ENCODE assay signal across 8 cellular contexts in the genomic region with DNA sequence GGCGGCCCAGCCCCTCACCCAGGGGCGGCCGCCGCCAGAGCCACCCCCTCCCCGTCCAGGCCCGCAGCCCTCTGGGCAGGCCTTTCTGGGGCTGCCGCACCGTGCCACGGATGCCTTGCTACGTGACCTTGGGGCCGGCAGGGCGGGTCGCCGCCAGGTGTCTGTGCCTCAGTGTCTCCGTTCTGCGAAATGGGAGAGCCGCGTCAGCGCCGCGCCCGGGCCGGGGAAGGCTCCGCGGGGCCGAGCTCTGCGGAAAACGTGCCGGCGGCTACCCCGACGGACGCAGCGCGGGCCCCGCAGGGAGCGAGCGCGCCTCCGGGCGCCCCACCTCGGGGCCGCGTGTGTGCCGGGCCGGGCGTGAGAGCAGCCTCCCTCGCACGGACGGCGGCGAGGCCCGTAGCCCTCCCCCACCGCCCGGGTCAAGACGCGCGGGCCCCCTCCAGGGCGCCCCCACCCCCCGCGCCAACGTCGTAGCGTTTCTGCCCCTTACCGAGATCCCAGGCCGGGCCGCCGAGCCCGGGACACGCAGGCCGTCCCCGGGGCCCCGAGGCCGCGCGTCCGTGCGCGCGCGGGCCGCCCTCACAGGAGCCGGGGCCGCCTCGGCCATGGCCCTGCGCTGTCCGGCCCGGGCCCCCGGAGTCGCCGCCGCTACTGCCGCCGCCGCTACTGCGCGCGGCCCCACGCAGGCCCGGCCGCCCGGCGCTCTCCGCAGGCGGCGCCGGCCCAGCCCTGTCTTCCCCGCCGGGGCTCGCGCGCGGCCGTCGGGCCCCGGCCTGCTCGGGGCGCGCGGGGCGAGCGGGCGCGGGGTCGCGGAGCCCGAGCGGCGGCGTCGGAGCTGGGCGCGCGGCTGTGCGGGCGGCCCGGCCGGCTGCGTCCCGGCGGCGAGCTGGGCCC. TPM values are rescaled to one million over a fixed set of nuclear protein-coding genes. Genes with fewer than 3 reads are reported as not detected.
A peak's percentile ranks its signal among the peaks of the same experiment; 100 is the strongest.
DNase-seq lines count a peak whose midpoint lies in the region; ATAC-seq and TF ChIP-seq lines count a peak whose summit lies in the region.

No MANE protein-coding gene starts in this region.

- H3K4me3 ChIP-seq in GM23338 (peak overlapping the region; percentile 55), Loucy (ENCODE audit: low read length, poor library complexity, severe bottlenecking) (peak overlapping the region; percentile 86), mammary epithelial cell (replicated peaks in 1 of 3; ENCODE audit: insufficient read depth in 1 of 3, low read depth in 2 of 3, low read length in 3 of 3) (peak overlapping the region; percentile 54 to 74 (median 65)), right lobe of liver (peak overlapping the region; percentile 46 to 67 (median 55)), stomach smooth muscle (ENCODE audit: low read length in 2 of 2) (peak overlapping the region; percentile 67 to 88)

- H3K27ac Mint-ChIP-seq in GM23338 = no peak overlapping the region

- TF ChIP-seq POLR2A in right lobe of liver (IDR thresholded peaks at IDR 0.05) = no peak

- H3K27me3 ChIP-seq in GM23338 (ENCODE audit: insufficient read depth) = peaks cover 65% of the 10 kb centered on the region
- H3K27me3 ChIP-seq in Loucy (ENCODE audit: insufficient read depth, low read length, poor library complexity, severe bottlenecking) = no peaks in the 10 kb centered on the region
- H3K27me3 ChIP-seq in mammary epithelial cell (ENCODE audit: insufficient read depth, low read length) = no peaks in the 10 kb centered on the region
- H3K27me3 ChIP-seq in right lobe of liver = no peaks in the 10 kb centered on the region
- H3K27me3 ChIP-seq in stomach smooth muscle (ENCODE audit: control insufficient read depth in 1 of 2, insufficient read depth in 2 of 2, low read length in 2 of 2) = no peaks in the 10 kb centered on the region

- H3K27me3 Mint-ChIP-seq in GM23338 (ENCODE audit: insufficient read depth, low read depth, poor library complexity) = peaks cover 33% of the 10 kb centered on the region

- H3K4me1 ChIP-seq in GM23338 (ENCODE audit: insufficient read depth) = 0 out of 2 replicates have a peak, but pooled peaks cover 3% of the 10 kb centered on the region
- H3K4me1 ChIP-seq in Loucy (ENCODE audit: insufficient read depth, low read length, poor library complexity, severe bottlenecking) = peaks cover 16% of the 10 kb centered on the region
- H3K4me1 ChIP-seq in mammary epithelial cell (ENCODE audit: insufficient read depth, low read length) = peaks cover 5% of the 10 kb centered on the region
- H3K4me1 ChIP-seq in right lobe of liver = peaks cover 0 to 14% (median 0%) of the 10 kb centered on the region in 4 donors
- H3K4me1 ChIP-seq in stomach smooth muscle (ENCODE audit: control insufficient read depth, insufficient read depth, low read length) = peaks cover 25% of the 10 kb centered on the region

- H3F3A ChIP-seq in GM23338 (replicated peaks; ENCODE audit: low read depth) (no peaks in the 10 kb centered on the region), Loucy (ENCODE audit: low read depth) (no peaks in the 10 kb centered on the region)

- H3K36me3 ChIP-seq in GM23338 (ENCODE audit: insufficient read depth) (no peaks in the 10 kb centered on the region), Loucy (ENCODE audit: insufficient read depth, low read length) (peaks cover 5% of the 10 kb centered on the region; the same call in 1 of the 2 replicates), mammary epithelial cell (ENCODE audit: insufficient read depth, low read length) (no peaks in the 10 kb centered on the region), right lobe of liver (peaks cover 0 to 10% (median 3%) of the 10 kb centered on the region in 4 donors), stomach smooth muscle (ENCODE audit: control insufficient read depth in 2 of 2, insufficient read depth in 2 of 2, low read length in 2 of 2) (peaks cover 6 to 13% of the 10 kb centered on the region in 2 donors)

- WGBS in mammary epithelial cell (ENCODE audit: low coverage, missing lambda C conversion rate) = 0% methylated on average over 4 of the region's 142 CpGs
- WGBS in right lobe of liver (ENCODE audit: insufficient coverage, low coverage, low lambda C conversion rate, missing lambda C conversion rate) = no CpG with 5 or more reads among the region's 142 CpGs

- peaks cover 16% of the 10 kb centered on the region for H3K4me1 Mint-ChIP-seq in GM23338

- dilution Hi-C loops in mammary epithelial cell (cut with HindIII; ENCODE audit: low sequenced_read_pairs) = no loop called here

- no peak overlapping the region for H2AFZ ChIP-seq in GM23338
- H2AFZ ChIP-seq in Loucy (ENCODE audit: low read length) = no peak overlapping the region
- H2AFZ ChIP-seq in mammary epithelial cell (ENCODE audit: low read depth, low read length) = peak overlapping the region; percentile 98

- no peak overlapping the region for H3K9ac ChIP-seq in Loucy (ENCODE audit: low read depth, low read length, poor library complexity, severe bottlenecking)
- no peak overlapping the region for H3K9ac ChIP-seq in mammary epithelial cell (ENCODE audit: insufficient read depth, low read length)
- peak overlapping the region; percentile 47 to 53 for H3K9ac ChIP-seq in stomach smooth muscle (ENCODE audit: low read length in 2 of 2)

- CTCF ChIA-PET in mammary epithelial cell (lab: Charles Lee; ENCODE audit: low non-redundant PET) = interaction anchor here (0.6 to 0.7 kb wide), 3 partner anchors 7 to 92 kb away, joined by 3 to 6 read pairs (median 4); no protein-coding TSS in a partner anchor

- H3K79me2 ChIP-seq in GM23338 (replicated peaks; ENCODE audit: insufficient read depth) (0 out of 2 replicates have a peak, but pooled peaks cover 4% of the 10 kb centered on the region), Loucy (ENCODE audit: insufficient read depth, low read length) (peaks cover 24% of the 10 kb centered on the region; the same call in 1 of the 2 replicates), mammary epithelial cell (ENCODE audit: insufficient read depth, low read length) (peaks cover 46% of the 10 kb centered on the region)

- no peak overlapping the region; the same call in 1 of the 3 replicates for H3K4me3 Mint-ChIP-seq in GM23338

- H3K36me3 Mint-ChIP-seq in GM23338 (ENCODE audit: low read depth) = peaks cover 10% of the 10 kb centered on the region

- DNase-seq in NCI-H510A (lab: John Stamatoyannopoulos, UW) = peak; percentile 4
- no peak for DNase-seq in NCI-H510A treated with DMSO at 0.1 percent for 48 hours (lab: John Stamatoyannopoulos, UW)
- peak; percentile 43 for DNase-seq in GM23338 (ENCODE audit: low spot score)
- peak; percentile 20 for DNase-seq in mammary epithelial cell
- no peak for DNase-seq in right lobe of liver
- DNase-seq in NCI-H2081 treated with DMSO at 0.1 percent for 48 hours (lab: John Stamatoyannopoulos, UW) = no peak

- no peak for TF ChIP-seq CTCF in GM23338 (conservative IDR thresholded peaks at IDR 0.05; ENCODE audit: low read depth in 2 of 2)
- TF ChIP-seq CTCF in Loucy (conservative IDR thresholded peaks at IDR 0.05; ENCODE audit: low read length) = no peak
- TF ChIP-seq CTCF in mammary epithelial cell (conservative IDR thresholded peaks at IDR 0.05 in 1 of 2, IDR thresholded peaks at IDR 0.05 in 1 of 2; ENCODE audit: extremely low read depth in 1 of 2, insufficient read depth in 1 of 2, low read depth in 1 of 2, low read length in 2 of 2) = no peak
- TF ChIP-seq CTCF in right lobe of liver (IDR thresholded peaks at IDR 0.05) = no peak

- H3K4me2 ChIP-seq in GM23338 = peak overlapping the region; percentile 77
- peak overlapping the region; percentile 50 for H3K4me2 ChIP-seq in Loucy (ENCODE audit: low read depth, low read length, poor library complexity, severe bottlenecking)
- H3K4me2 ChIP-seq in mammary epithelial cell (ENCODE audit: insufficient read depth, low read depth, low read length) = peak overlapping the region; percentile 80

- H3K9me2 ChIP-seq in GM23338 (ENCODE audit: insufficient read depth) (no peaks in the 10 kb centered on the region), Loucy (replicated peaks; ENCODE audit: low read depth, low read length) (no peaks in the 10 kb centered on the region)

- H3K27ac ChIP-seq in GM23338 (ENCODE audit: low read depth) (no peak overlapping the region), mammary epithelial cell (ENCODE audit: insufficient read depth, low read depth, low read length) (no peak overlapping the region), right lobe of liver (no peak overlapping the region), stomach smooth muscle (ENCODE audit: low read length) (no peak overlapping the region)

- intact Hi-C loops in mammary epithelial cell (cut with micrococcal nuclease) = no loop called here
- intact Hi-C loops in right lobe of liver (cut with DNase I) = no loop called here

- BruUV-seq in mammary epithelial cell (replicated peaks; lab: Mats Ljungman, UMichigan) = no TSS peak

- peaks cover 16% of the 10 kb centered on the region for H4K20me1 ChIP-seq in GM23338 (replicated peaks; ENCODE audit: insufficient read depth)
- H4K20me1 ChIP-seq in Loucy (ENCODE audit: insufficient read depth, low read length, poor library complexity, severe bottlenecking) = peaks cover 8% of the 10 kb centered on the region
- no peaks in the 10 kb centered on the region for H4K20me1 ChIP-seq in mammary epithelial cell (ENCODE audit: insufficient read depth, low read length)

- ATAC-seq in GM23338 (peak; percentile 12), right lobe of liver (peak; percentile 34 to 48 (median 38))

- no peaks in the 10 kb centered on the region for H3K9me3 Mint-ChIP-seq in GM23338

- in situ Hi-C loops in mammary epithelial cell (cut with MboI; ENCODE audit: low sequenced_read_pairs in 2 of 2) = no loop called here

- no peaks in the 10 kb centered on the region for H3K9me3 ChIP-seq in Loucy (ENCODE audit: insufficient read depth, low read depth, low read length)
- H3K9me3 ChIP-seq in mammary epithelial cell (replicated peaks; ENCODE audit: insufficient read depth, low read length) = no peaks in the 10 kb centered on the region
- H3K9me3 ChIP-seq in right lobe of liver = no peaks in the 10 kb centered on the region
- H3K9me3 ChIP-seq in stomach smooth muscle (ENCODE audit: control insufficient read depth in 2 of 2, low read length in 2 of 2) = no peaks in the 10 kb centered on the region

TF ChIP-seq in GM23338, 12 proteins besides CTCF, POLR2A, EP300 and RAD21 (continues in another document):
- no peak for TF ChIP-seq STAT1 (IDR thresholded peaks at IDR 0.05; ENCODE audit: unreplicated experiment)
- no peak for TF ChIP-seq ZNF114 (CRISPR knock-in tag; IDR thresholded peaks at IDR 0.05)
- no peak for TF ChIP-seq NANOG (IDR thresholded peaks at IDR 0.05; ENCODE audit: borderline replicate concordance)

RNA-seq across cellular contexts. Expression of a gene that starts 1.1 kb away (rescaled TPM):
- 5.2 and 7.9 TPM in 2 replicates for total RNA-seq in GM23338 (2014; rRNA removed; shearing (Covaris generic))
- polyA plus RNA-seq in GM23338 (2016; fragmentation: Nextera tagmentation; extraction: Ambion mirVana) = 2.8 and 3.2 TPM in 2 replicates
- total RNA-seq in mammary epithelial cell = 10 to 100 TPM in 1 of 2 donors, 1 to 10 TPM in 1; 9.2 to 20.0 TPM
- 8.4 TPM for polyA plus RNA-seq in mammary epithelial cell
- 1.4 TPM for polyA minus RNA-seq in mammary epithelial cell
- total RNA-seq in right lobe of liver = 1 to 10 TPM; 5.3 to 7.0 (median 5.4) TPM

RNA-seq across cellular contexts. Expression of a gene that starts 37.8 kb away (rescaled TPM):
- 12.9 and 18.6 TPM in 2 replicates for total RNA-seq in GM23338 (2014; rRNA removed; shearing (Covaris generic))
- 10.0 and 12.9 TPM in 2 replicates for polyA plus RNA-seq in GM23338 (2016; fragmentation: Nextera tagmentation; extraction: Ambion mirVana)
- 10 to 100 TPM; 22.1 to 34.3 TPM for total RNA-seq in mammary epithelial cell
- polyA plus RNA-seq in mammary epithelial cell = 9.4 TPM
- 22.3 TPM for polyA minus RNA-seq in mammary epithelial cell
- 10 to 100 TPM in 3 of 6 experiments, 1 to 10 TPM in 3; 7.9 to 15.8 (median 10.4) TPM for total RNA-seq in right lobe of liver

Comparison
In these comparisons a context has a peak if more than half of its experiments do, and no peak if none do; other contexts are left out.
1. DNase-seq: peak in NCI-H510A (single experiment), GM23338 (single experiment) and mammary epithelial cell (single experiment); none in NCI-H510A treated with DMSO at 0.1 percent for 48 hours (single experiment), right lobe of liver (0 of 3) and NCI-H2081 treated with DMSO at 0.1 percent for 48 hours (single experiment).
2. H3K9ac ChIP-seq: peak in stomach smooth muscle (2 of 2); none in Loucy (single experiment) and mammary epithelial cell (single experiment).
3. Peak in every context shown above with its lines, with median percentiles within 50 percentile points of each other: H3K4me2 ChIP-seq and H3K4me3 ChIP-seq.